Comparison of ENCODE assay signal across 8 cellular contexts in the genomic region with DNA sequence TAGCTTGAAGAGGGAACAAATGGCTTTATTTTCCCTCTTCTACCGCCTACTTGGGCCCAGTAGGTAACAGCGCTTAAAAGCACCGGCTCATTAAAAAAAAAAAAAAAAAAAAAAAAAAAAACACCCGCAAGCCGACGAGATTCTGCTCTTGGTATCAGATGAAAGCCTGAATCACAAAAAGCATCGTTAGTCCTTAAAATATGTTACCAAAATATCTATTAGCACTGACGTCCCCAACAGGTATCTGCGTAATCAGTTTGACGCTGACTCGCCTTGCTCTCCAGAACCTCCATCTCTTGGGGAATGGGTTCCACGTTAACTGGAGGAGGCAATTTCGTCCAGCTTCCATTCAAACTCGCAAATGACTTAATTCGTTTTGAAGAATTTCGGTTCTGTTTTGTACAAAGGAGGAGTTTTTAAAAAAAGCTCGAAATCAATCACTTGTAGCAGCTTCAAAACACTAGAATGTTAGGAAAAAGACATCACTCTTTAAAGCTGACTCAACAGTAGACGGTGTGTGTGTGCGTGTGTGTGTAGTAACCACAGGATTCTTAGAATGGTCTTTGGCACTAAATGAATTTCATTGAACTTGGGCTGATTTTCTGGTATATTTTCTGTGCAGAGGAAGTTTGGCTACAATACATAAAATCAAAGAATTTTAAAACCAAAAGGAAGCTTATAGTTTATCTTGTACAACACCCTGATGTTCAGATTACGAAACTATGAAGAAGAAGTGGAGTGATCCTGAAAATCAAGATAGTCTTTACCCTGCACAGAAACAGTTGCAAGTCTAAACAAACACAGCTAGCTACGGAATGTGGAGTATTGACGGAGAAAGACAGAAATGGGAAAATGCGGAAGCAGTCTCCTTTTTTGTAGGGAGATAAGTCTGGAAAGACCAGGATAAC. TPM values are rescaled to one million over a fixed set of nuclear protein-coding genes. Genes with fewer than 3 reads are reported as not detected.
A peak's percentile ranks its signal among the peaks of the same experiment; 100 is the strongest.
DNase-seq lines count a peak whose midpoint lies in the region; ATAC-seq and TF ChIP-seq lines count a peak whose summit lies in the region.

No MANE protein-coding gene starts in this region.

- DNase-seq in heart left ventricle (no peak), cardiac septum (ENCODE audit: low spot score) (no peak), MM.1S (peak; percentile 15), activated B cell treated with CpG ODN at 0.5 μM for 24 hours (no peak), dedifferentiated amniotic fluid mesenchymal stem cell (ENCODE audit: extremely low spot score) (peak; percentile 55), mesendoderm (no peak), NCI-H2196 treated with DMSO at 0.1 percent for 48 hours (lab: John Stamatoyannopoulos, UW; ENCODE audit: unreplicated experiment) (no peak)

- peaks cover 13% of the 10 kb centered on the region for H3K27me3 Mint-ChIP-seq in activated B cell treated with CpG ODN at 0.5 μM for 24 hours
- H3K27me3 Mint-ChIP-seq in stimulated activated memory B cell treated with anti-CD40 and anti-IgM and Interleukin-4, amounts not matched to agents 10 μg/mL and 1 μg/mL and 100 μg/mL, for 72 hours, result no peaks in the 10 kb centered on the region

- intact Hi-C loops in heart left ventricle (cut with DNase I) (loop anchor here in 3 of 10 donors (5.0 to 10.0 kb wide), 3 partner anchors 57 to 447 kb away; no protein-coding TSS in a partner anchor), cardiac septum (cut with DNase I) (loop anchor here (2.0 to 10.0 kb wide), 3 partner anchors 60 to 567 kb away; a partner anchor contains a TSS), activated B cell treated with CpG ODN at 0.5 μM for 24 hours (cut with micrococcal nuclease) (loop anchor here (1.0 to 5.0 kb wide), 6 partner anchors 128 to 860 kb away; a partner anchor contains a TSS)

- WGBS in heart left ventricle, 4 donors, result 19 to 23% (median 21%) methylated on average over 23 of the region's 23 CpGs
- no CpG with 5 or more reads among the region's 23 CpGs for WGBS in mesendoderm (ENCODE audit: extremely low coverage, insufficient coverage, low lambda C conversion rate)

- peak overlapping the region; percentile 86 for H3K27ac Mint-ChIP-seq in activated B cell treated with CpG ODN at 0.5 μM for 24 hours
- H3K27ac Mint-ChIP-seq in stimulated activated memory B cell treated with anti-CD40 and anti-IgM and Interleukin-4, amounts not matched to agents 10 μg/mL and 1 μg/mL and 100 μg/mL, for 72 hours, result peak overlapping the region; percentile 84

- ATAC-seq in heart left ventricle, result no peak
- peak; percentile 11 for ATAC-seq in activated B cell treated with CpG ODN at 0.5 μM for 24 hours (ENCODE audit: low read depth)
- ATAC-seq in stimulated activated memory B cell treated with anti-CD40 and anti-IgM and Interleukin-4, amounts not matched to agents 10 μg/mL and 1 μg/mL and 100 μg/mL, for 72 hours, result peak; percentile 5

- H3F3A ChIP-seq in MM.1S (ENCODE audit: insufficient read depth, low read length), result no peaks in the 10 kb centered on the region

- CTCF ChIA-PET in activated B cell treated with CpG ODN at 0.5 μM for 24 hours (lab: Charles Lee), result no interaction called here

- no peak for TF ChIP-seq POLR2A in heart left ventricle (IDR thresholded peaks at IDR 0.05)

- no peak overlapping the region for H2BK120ac ChIP-seq in mesendoderm (ENCODE audit: low read depth, low read length)

- H3K9me3 Mint-ChIP-seq in activated B cell treated with CpG ODN at 0.5 μM for 24 hours, result no peaks in the 10 kb centered on the region
- H3K9me3 Mint-ChIP-seq in stimulated activated memory B cell treated with anti-CD40 and anti-IgM and Interleukin-4, amounts not matched to agents 10 μg/mL and 1 μg/mL and 100 μg/mL, for 72 hours, result no peaks in the 10 kb centered on the region

- H3K56ac ChIP-seq in mesendoderm (ENCODE audit: low read length), result peak overlapping the region; percentile 98

- H3K4me2 ChIP-seq in MM.1S (ENCODE audit: low read depth, low read length) (peak overlapping the region; percentile 88), mesendoderm (ENCODE audit: low read length) (peak overlapping the region; percentile 66)

- H3K36me3 ChIP-seq in heart left ventricle (no peaks in the 10 kb centered on the region), MM.1S (replicated peaks; ENCODE audit: insufficient read depth, low read length) (no peaks in the 10 kb centered on the region), mesendoderm (ENCODE audit: control insufficient read depth, insufficient read depth, low read length) (no peaks in the 10 kb centered on the region)

- H3K4ac ChIP-seq in mesendoderm (ENCODE audit: low read depth, low read length), result no peak overlapping the region

- peak overlapping the region; percentile 89 for H3K18ac ChIP-seq in mesendoderm (ENCODE audit: low read length)

- peaks cover 9% of the 10 kb centered on the region for H3K36me3 Mint-ChIP-seq in activated B cell treated with CpG ODN at 0.5 μM for 24 hours (ENCODE audit: low read depth)
- H3K36me3 Mint-ChIP-seq in stimulated activated memory B cell treated with anti-CD40 and anti-IgM and Interleukin-4, amounts not matched to agents 10 μg/mL and 1 μg/mL and 100 μg/mL, for 72 hours, result no peaks in the 10 kb centered on the region

- no peak overlapping the region for H2BK15ac ChIP-seq in mesendoderm (replicated peaks; ENCODE audit: low read depth)

- H2AFZ ChIP-seq in MM.1S (ENCODE audit: low read length), result peak overlapping the region; percentile 79

- H3K27ac ChIP-seq in heart left ventricle (peak overlapping the region; percentile 59 to 92 (median 89)), MM.1S (ENCODE audit: low read length) (no peak overlapping the region), mesendoderm (ENCODE audit: low read depth, low read length) (peak overlapping the region; percentile 97)

- H3K9me2 ChIP-seq in MM.1S (replicated peaks; ENCODE audit: insufficient read depth, low read length), result no peaks in the 10 kb centered on the region

- no peak overlapping the region for H2BK5ac ChIP-seq in mesendoderm (ENCODE audit: low read length)

- no peak for TF ChIP-seq CTCF in heart left ventricle (IDR thresholded peaks at IDR 0.05)
- TF ChIP-seq CTCF in MM.1S (IDR thresholded peaks at IDR 0.05; ENCODE audit: low read length), result no peak
- no peak for TF ChIP-seq CTCF in activated B cell treated with CpG ODN at 0.5 μM for 24 hours (IDR thresholded peaks at IDR 0.05)

- no peaks in the 10 kb centered on the region for H3K79me1 ChIP-seq in mesendoderm (ENCODE audit: low read length)

- H3K4me1 Mint-ChIP-seq in activated B cell treated with CpG ODN at 0.5 μM for 24 hours, result peaks cover 21% of the 10 kb centered on the region
- peaks cover 17% of the 10 kb centered on the region for H3K4me1 Mint-ChIP-seq in stimulated activated memory B cell treated with anti-CD40 and anti-IgM and Interleukin-4, amounts not matched to agents 10 μg/mL and 1 μg/mL and 100 μg/mL, for 72 hours

- no peak overlapping the region for H4K8ac ChIP-seq in mesendoderm (ENCODE audit: low read depth, low read length)

- no peak overlapping the region for H3K23ac ChIP-seq in mesendoderm (ENCODE audit: low read length)

- H3K27me3 ChIP-seq in heart left ventricle, result no peaks in the 10 kb centered on the region
- no peaks in the 10 kb centered on the region for H3K27me3 ChIP-seq in MM.1S (replicated peaks; ENCODE audit: insufficient read depth, low read length)
- no peaks in the 10 kb centered on the region for H3K27me3 ChIP-seq in mesendoderm (ENCODE audit: insufficient read depth, low read length, poor library complexity)

- peak overlapping the region; percentile 90 for H3K4me3 Mint-ChIP-seq in activated B cell treated with CpG ODN at 0.5 μM for 24 hours
- H3K4me3 Mint-ChIP-seq in stimulated activated memory B cell treated with anti-CD40 and anti-IgM and Interleukin-4, amounts not matched to agents 10 μg/mL and 1 μg/mL and 100 μg/mL, for 72 hours, result peak overlapping the region; percentile 92

- no peaks in the 10 kb centered on the region for H3K79me2 ChIP-seq in MM.1S (ENCODE audit: low read length)
- H3K79me2 ChIP-seq in mesendoderm (ENCODE audit: control insufficient read depth, insufficient read depth, low read length), result peaks cover 16% of the 10 kb centered on the region

- H3K9ac ChIP-seq in MM.1S (ENCODE audit: low read length), result peak overlapping the region; percentile 71
- peak overlapping the region; percentile 91 for H3K9ac ChIP-seq in mesendoderm (ENCODE audit: low read length)

- POLR2A ChIA-PET in activated B cell treated with CpG ODN at 0.5 μM for 24 hours (lab: Charles Lee), result interaction anchor here (0.6 to 1.8 kb wide), 5 partner anchors 24 to 636 kb away, joined by 3 to 7 read pairs (median 4); a partner anchor contains a TSS

- H3K4me1 ChIP-seq in heart left ventricle (peaks cover 0 to 27% (median 10%) of the 10 kb centered on the region in 12 donors), MM.1S (ENCODE audit: low read length) (peaks cover 3% of the 10 kb centered on the region; the same call in 1 of the 2 replicates), mesendoderm (ENCODE audit: control insufficient read depth, low read depth, low read length) (peaks cover 2% of the 10 kb centered on the region)

- no peak overlapping the region for H2AK5ac ChIP-seq in mesendoderm (ENCODE audit: low read length)

- H4K5ac ChIP-seq in mesendoderm (ENCODE audit: low read length), result no peak overlapping the region

- no peaks in the 10 kb centered on the region for H4K20me1 ChIP-seq in MM.1S (ENCODE audit: insufficient read depth, low read length)

- H3K9me3 ChIP-seq in heart left ventricle, result no peaks in the 10 kb centered on the region
- no peaks in the 10 kb centered on the region for H3K9me3 ChIP-seq in MM.1S (replicated peaks; ENCODE audit: insufficient read depth, low read length)

- H3K4me3 ChIP-seq in heart left ventricle, result peak overlapping the region; percentile 59 to 98 (median 82)
- H3K4me3 ChIP-seq in MM.1S (ENCODE audit: low read length), result peak overlapping the region; percentile 77
- H3K4me3 ChIP-seq in mesendoderm (ENCODE audit: low read length), result peak overlapping the region; percentile 61

RNA-seq across cellular contexts. Expression of a gene that starts 1.1 kb away (rescaled TPM):
- total RNA-seq in heart left ventricle (1 to 10 TPM; 3.6 to 8.8 (median 5.8) TPM), cardiac septum (7.7 TPM), activated B cell treated with CpG ODN at 0.5 μM for 24 hours (1.9 and 2.9 TPM in 2 replicates)
- 1 to 10 TPM; 1.2 to 1.8 TPM for polyA plus RNA-seq in heart left ventricle
- polyA plus RNA-seq in mesendoderm (2013, experiment 1 of 2), result 6.5 TPM
- 6.4 TPM for polyA plus RNA-seq in mesendoderm (2013, experiment 2 of 2)

Comparison
In these comparisons a context has a peak if more than half of its experiments do, and no peak if none do; other contexts are left out.
1. ATAC-seq: peak in activated B cell treated with CpG ODN at 0.5 μM for 24 hours (single experiment) and stimulated activated memory B cell treated with anti-CD40 and anti-IgM and Interleukin-4, amounts not matched to agents 10 μg/mL and 1 μg/mL and 100 μg/mL, for 72 hours (single experiment); none in heart left ventricle (0 of 4).
2. DNase-seq: peak in MM.1S (single experiment) and dedifferentiated amniotic fluid mesenchymal stem cell (single experiment); none in heart left ventricle (0 of 5), cardiac septum (single experiment), activated B cell treated with CpG ODN at 0.5 μM for 24 hours (single experiment), mesendoderm (single experiment) and NCI-H2196 treated with DMSO at 0.1 percent for 48 hours (single experiment).
3. Peak in every context shown above with its lines, with median percentiles within 50 percentile points of each other: H3K4me3 ChIP-seq.